30 cellular contexts compared by ENCODE assay signal in the genomic region with DNA sequence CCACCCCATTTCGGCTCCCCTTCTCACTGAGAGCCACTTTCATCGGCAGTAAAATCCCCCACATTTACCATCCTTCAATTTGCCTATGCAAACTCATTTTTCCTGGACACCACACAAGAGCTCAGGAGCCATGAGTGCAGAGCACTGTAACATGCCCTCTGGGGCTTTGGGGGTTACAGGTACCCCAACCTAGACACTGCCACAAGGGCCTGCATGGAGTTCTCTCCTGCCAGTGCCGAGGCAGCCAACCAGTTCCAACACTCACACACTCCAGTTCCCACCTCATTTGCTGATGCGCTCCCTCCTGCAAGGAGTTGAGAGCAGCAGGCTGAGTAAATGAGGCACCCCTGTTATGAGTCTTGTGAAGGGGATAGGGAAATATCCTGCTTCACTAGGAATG.
"Had no signal": no experiment of that assay in that cellular context is flagged by ENCODE, and none has a peak within 500 bp of the region (broad histone marks: within the 10 kb centered on the region; RNA-seq: fewer than 3 reads in every experiment).

No MANE protein-coding gene starts in this region.

- H3K4me2 ChIP-seq: PC-9 had no signal

- DNase-seq: activated CD4-positive, alpha-beta memory T cell treated with anti-CD3 and anti-CD28 coated beads, Interleukin-2, amount 10 ng/mL, durations not matched to agents 7 days and 5 days; activated CD4-positive, alpha-beta T cell treated with anti-CD3 and anti-CD28 coated beads for 1 hour; activated CD4-positive, alpha-beta T cell treated with anti-CD3 and anti-CD28 coated beads for 48 hours; activated CD4-positive, CD25-positive, alpha-beta regulatory T cell; activated CD8-positive, alpha-beta memory T cell treated with anti-CD3 and anti-CD28 coated beads for 24 hours; activated CD8-positive, alpha-beta memory T cell treated with anti-CD3 and anti-CD28 coated beads, Interleukin-2, amount 10 ng/mL, durations not matched to agents 7 days and 5 days; activated CD8-positive, alpha-beta memory T cell treated with anti-CD3 and anti-CD28 coated beads, Interleukin-2, amount 50 U/mL, for 48 hours; activated effector memory CD4-positive, alpha-beta T cell treated with Interleukin-2 at 50 U/mL for 16 hours; activated naive CD4-positive, alpha-beta T cell treated with anti-CD3 and anti-CD28 coated beads, Interleukin-2, amount 10 ng/mL, durations not matched to agents 7 days and 5 days; activated naive CD8-positive, alpha-beta T cell treated with anti-CD3 and anti-CD28 coated beads, Interleukin-2, amount 50 U/mL, for 24 hours; activated T-cell treated with anti-CD3 and anti-CD28 coated beads, Interleukin-2, amount 50 U/mL, for 48 hours; anterior cingulate cortex; brain microvascular endothelial cell; central memory CD4-positive, alpha-beta T cell; NCI-H1092 treated with DMSO at 0.1 percent for 48 hours; NCI-H1417 treated with DMSO at 0.1 percent for 48 hours; NCI-H187 treated with DMSO at 0.1 percent for 48 hours; NCI-H2081; NCI-H2171 treated with DMSO at 0.1 percent for 48 hours; NCI-H2227 treated with DMSO at 0.1 percent for 48 hours; NCI-H446; NCI-H510A treated with DMSO at 0.1 percent for 48 hours; PC-9; Right ventricle myocardium superior; SW 1271; T-helper 1 cell; T-helper 2 cell; T-helper 9 cell; WERI-Rb-1 had no signal

- H3K27ac ChIP-seq: brain microvascular endothelial cell, PC-9, WERI-Rb-1 had no signal

- H3K36me3 Mint-ChIP-seq: activated CD8-positive, alpha-beta memory T cell treated with anti-CD3 and anti-CD28 coated beads, Interleukin-2, amount 10 ng/mL, durations not matched to agents 7 days and 5 days; activated naive CD4-positive, alpha-beta T cell treated with anti-CD3 and anti-CD28 coated beads, Interleukin-2, amount 10 ng/mL, durations not matched to agents 7 days and 5 days; activated naive CD8-positive, alpha-beta T cell had no signal

- H3K4me3 ChIP-seq: PC-9 had no signal

- H2AFZ ChIP-seq: PC-9 had no signal

- H3K4me1 Mint-ChIP-seq: activated CD4-positive, alpha-beta memory T cell treated with anti-CD3 and anti-CD28 coated beads, Interleukin-2, amount 10 ng/mL, durations not matched to agents 7 days and 5 days; activated CD8-positive, alpha-beta memory T cell treated with anti-CD3 and anti-CD28 coated beads, Interleukin-2, amount 10 ng/mL, durations not matched to agents 7 days and 5 days; activated naive CD4-positive, alpha-beta T cell treated with anti-CD3 and anti-CD28 coated beads, Interleukin-2, amount 10 ng/mL, durations not matched to agents 7 days and 5 days; activated naive CD8-positive, alpha-beta T cell treated with anti-CD3 and anti-CD28 coated beads, Interleukin-2, amount 50 U/mL, for 24 hours had no signal

- H3K9me3 Mint-ChIP-seq: activated CD4-positive, alpha-beta memory T cell treated with anti-CD3 and anti-CD28 coated beads, Interleukin-2, amount 10 ng/mL, durations not matched to agents 7 days and 5 days; activated naive CD4-positive, alpha-beta T cell treated with anti-CD3 and anti-CD28 coated beads, Interleukin-2, amount 10 ng/mL, durations not matched to agents 7 days and 5 days had no signal

- H3K27ac Mint-ChIP-seq: activated CD4-positive, alpha-beta memory T cell treated with anti-CD3 and anti-CD28 coated beads, Interleukin-2, amount 10 ng/mL, durations not matched to agents 7 days and 5 days; activated CD8-positive, alpha-beta memory T cell treated with anti-CD3 and anti-CD28 coated beads, Interleukin-2, amount 10 ng/mL, durations not matched to agents 7 days and 5 days; activated naive CD4-positive, alpha-beta T cell treated with anti-CD3 and anti-CD28 coated beads, Interleukin-2, amount 10 ng/mL, durations not matched to agents 7 days and 5 days; activated naive CD8-positive, alpha-beta T cell; activated naive CD8-positive, alpha-beta T cell treated with anti-CD3 and anti-CD28 coated beads, Interleukin-2, amount 50 U/mL, for 24 hours had no signal

- H3K36me3 ChIP-seq: brain microvascular endothelial cell, WERI-Rb-1 had no signal

- H3K27me3 ChIP-seq: brain microvascular endothelial cell had no signal

- H3K4me3 Mint-ChIP-seq: activated CD4-positive, alpha-beta memory T cell treated with anti-CD3 and anti-CD28 coated beads, Interleukin-2, amount 10 ng/mL, durations not matched to agents 7 days and 5 days; activated CD8-positive, alpha-beta memory T cell treated with anti-CD3 and anti-CD28 coated beads, Interleukin-2, amount 10 ng/mL, durations not matched to agents 7 days and 5 days; activated naive CD4-positive, alpha-beta T cell treated with anti-CD3 and anti-CD28 coated beads, Interleukin-2, amount 10 ng/mL, durations not matched to agents 7 days and 5 days; activated naive CD8-positive, alpha-beta T cell; activated naive CD8-positive, alpha-beta T cell treated with anti-CD3 and anti-CD28 coated beads, Interleukin-2, amount 50 U/mL, for 24 hours had no signal

- ATAC-seq: activated CD8-positive, alpha-beta memory T cell treated with anti-CD3 and anti-CD28 coated beads, Interleukin-2, amount 10 ng/mL, durations not matched to agents 7 days and 5 days; activated naive CD8-positive, alpha-beta T cell treated with anti-CD3 and anti-CD28 coated beads, Interleukin-2, amount 50 U/mL, for 24 hours had no signal
